In genomic region chr12:122395319-122395718, GRCh38 we compare ENCODE assay signal across 9 cellular contexts. TPM values are rescaled to one million over a fixed set of nuclear protein-coding genes. Genes with fewer than 3 reads are reported as not detected.
DNase-seq lines count a peak whose midpoint lies in the region; ATAC-seq and TF ChIP-seq lines count a peak whose summit lies in the region.
"Had no signal": no experiment of that assay in that cellular context is flagged by ENCODE, and none has a peak within 500 bp of the region (broad histone marks: within the 10 kb centered on the region; RNA-seq: fewer than 3 reads in every experiment).

No MANE protein-coding gene starts in this region.

- H3K27me3 ChIP-seq in Caco-2 (replicated peaks; ENCODE audit: control insufficient read depth, insufficient read depth, low read length) (no peaks in the 10 kb centered on the region), fibroblast of lung (ENCODE audit: control insufficient read depth, insufficient read depth, low read length) (no peaks in the 10 kb centered on the region), rectal smooth muscle tissue (ENCODE audit: control insufficient read depth, insufficient read depth, low read length) (no peaks in the 10 kb centered on the region)
- H3K27me3 ChIP-seq: cardiac muscle cell had no signal

- no peaks in the 10 kb centered on the region for H3K27me3 Mint-ChIP-seq in Caco-2 (ENCODE audit: insufficient read depth, unreplicated experiment)

- no peaks in the 10 kb centered on the region for H3K36me3 ChIP-seq in Caco-2 (ENCODE audit: control insufficient read depth, insufficient read depth, low read length)
- H3K36me3 ChIP-seq in fibroblast of lung (ENCODE audit: control insufficient read depth, insufficient read depth, low read length): no peaks in the 10 kb centered on the region
- no peaks in the 10 kb centered on the region for H3K36me3 ChIP-seq in rectal smooth muscle tissue (ENCODE audit: control insufficient read depth, insufficient read depth, low read length)
- H3K36me3 ChIP-seq: cardiac muscle cell had no signal

- H4K20me1 ChIP-seq in fibroblast of lung (ENCODE audit: control insufficient read depth, extremely low read depth, insufficient read depth, low read length): no peaks in the 10 kb centered on the region

- no peak overlapping the region for H3K4me3 Mint-ChIP-seq in Caco-2 (ENCODE audit: unreplicated experiment)

- H3K9me3 ChIP-seq in Caco-2 (no peaks in the 10 kb centered on the region), fibroblast of lung (ENCODE audit: control insufficient read depth, insufficient read depth, low read depth, low read length) (no peaks in the 10 kb centered on the region)

- no peaks in the 10 kb centered on the region for H3K9me3 Mint-ChIP-seq in Caco-2 (ENCODE audit: unreplicated experiment)

- H3K4me1 ChIP-seq in Caco-2 (peaks cover 26% of the 10 kb centered on the region), fibroblast of lung (ENCODE audit: control insufficient read depth, extremely low read depth, insufficient read depth, low read length) (peaks cover 10% of the 10 kb centered on the region), rectal smooth muscle tissue (ENCODE audit: control insufficient read depth, insufficient read depth, low read length) (peaks cover 25% of the 10 kb centered on the region)

- peak overlapping the region; percentile 64 for H3K27ac Mint-ChIP-seq in Caco-2 (ENCODE audit: unreplicated experiment)

- intact Hi-C loops in Caco-2 (cut with micrococcal nuclease; ENCODE audit: unreplicated experiment): loop anchor here (2.0 kb wide), 1 partner anchor 29 kb away; no protein-coding TSS in a partner anchor
- intact Hi-C loops in left colon (cut with DNase I, micrococcal nuclease): loop anchor here (5.0 to 10.0 kb wide), 2 partner anchors 77 to 79 kb away; no protein-coding TSS in a partner anchor

- H3K9ac ChIP-seq in fibroblast of lung (ENCODE audit: insufficient read depth, low read length) (no peak overlapping the region), rectal smooth muscle tissue (ENCODE audit: low read length) (no peak overlapping the region)

- TF ChIP-seq CTCF in Caco-2 (IDR thresholded peaks at IDR 0.05; ENCODE audit: insufficient read depth in 1 of 2, low read depth in 1 of 2, low read length in 1 of 2, severe bottlenecking in 1 of 2, unreplicated experiment in 1 of 2): no peak
- no peak for TF ChIP-seq CTCF in fibroblast of lung (conservative IDR thresholded peaks at IDR 0.05 in 1 of 2, IDR thresholded peaks at IDR 0.05 in 1 of 2; ENCODE audit: low read depth in 1 of 2, low read length in 2 of 2)

- BruUV-seq in Caco-2 (replicated peaks; lab: Mats Ljungman, UMichigan): no TSS peak

- POLR2A ChIA-PET in Caco-2 (lab: Charles Lee): no interaction called here

- ATAC-seq in left colon: no peak

- no peak overlapping the region for H2AFZ ChIP-seq in fibroblast of lung (ENCODE audit: low read length)

- no peak for DNase-seq in Caco-2
- DNase-seq in RKO (ENCODE audit: low spot score): peak; percentile 80
- peak; percentile 79 to 88 for DNase-seq in fibroblast of lung (ENCODE audit: low read depth in 2 of 2)
- DNase-seq in left colon: no peak
- no peak for DNase-seq in cerebellar nuclear complex (lab: John Stamatoyannopoulos, UW)
- DNase-seq in cerebellar cortex (ENCODE audit: low spot score): no peak
- DNase-seq in NCI-H524 (lab: John Stamatoyannopoulos, UW): no peak

- H3K27ac ChIP-seq in fibroblast of lung (ENCODE audit: insufficient read depth, low read length): peak overlapping the region; percentile 45
- H3K27ac ChIP-seq in rectal smooth muscle tissue (ENCODE audit: low read depth, low read length): peak overlapping the region; percentile 63
- H3K27ac ChIP-seq: cardiac muscle cell had no signal

- H3K4me3 ChIP-seq in Caco-2 (ENCODE audit: low read depth, low read length) (no peak overlapping the region), fibroblast of lung (replicated peaks in 1 of 4; ENCODE audit: control extremely low read depth in 1 of 4, insufficient read depth in 1 of 4, low read depth in 3 of 4, low read length in 4 of 4) (no peak overlapping the region), rectal smooth muscle tissue (ENCODE audit: low read length) (no peak overlapping the region)
- H3K4me3 ChIP-seq: cardiac muscle cell had no signal

- no peak overlapping the region for H3K4me2 ChIP-seq in fibroblast of lung (ENCODE audit: extremely low read depth, insufficient read depth, low read length)

- CTCF ChIA-PET in Caco-2 (lab: Charles Lee): no interaction called here

- H3K79me2 ChIP-seq in fibroblast of lung (ENCODE audit: control insufficient read depth, insufficient read depth, low read length): peaks cover 67% of the 10 kb centered on the region

- H3K4me1 Mint-ChIP-seq in Caco-2 (ENCODE audit: low read depth, unreplicated experiment): peaks cover 16% of the 10 kb centered on the region

- peaks cover 44% of the 10 kb centered on the region for H3K36me3 Mint-ChIP-seq in Caco-2 (ENCODE audit: insufficient read depth, unreplicated experiment)

RNA-seq across cellular contexts. Expression of gene CLIP1, which starts 27.1 kb away (rescaled TPM):
- total RNA-seq in Caco-2 (2022) (80.9 and 85.0 TPM in 2 replicates), fibroblast of lung (106 and 147 TPM in 2 replicates), left colon (10 to 100 TPM; 53.8 to 57.5 TPM)
- polyA plus RNA-seq in fibroblast of lung: 75.5 and 87.6 TPM in 2 replicates
- 48.4 and 48.5 TPM in 2 replicates for polyA plus RNA-seq in fibroblast of lung (2012)
- polyA minus RNA-seq in fibroblast of lung (ENCODE audit: low replicate concordance): 152 and 190 TPM in 2 replicates

Comparison
In these comparisons a context has a peak if more than half of its experiments do, and no peak if none do; other contexts are left out.
1. DNase-seq: peak in RKO (single experiment) and fibroblast of lung (2 of 2); none in Caco-2 (0 of 2), left colon (0 of 2), cerebellar nuclear complex (0 of 2), cerebellar cortex (single experiment) and NCI-H524 (0 of 2).